12 cellular contexts compared by ENCODE assay signal in the genomic region with DNA sequence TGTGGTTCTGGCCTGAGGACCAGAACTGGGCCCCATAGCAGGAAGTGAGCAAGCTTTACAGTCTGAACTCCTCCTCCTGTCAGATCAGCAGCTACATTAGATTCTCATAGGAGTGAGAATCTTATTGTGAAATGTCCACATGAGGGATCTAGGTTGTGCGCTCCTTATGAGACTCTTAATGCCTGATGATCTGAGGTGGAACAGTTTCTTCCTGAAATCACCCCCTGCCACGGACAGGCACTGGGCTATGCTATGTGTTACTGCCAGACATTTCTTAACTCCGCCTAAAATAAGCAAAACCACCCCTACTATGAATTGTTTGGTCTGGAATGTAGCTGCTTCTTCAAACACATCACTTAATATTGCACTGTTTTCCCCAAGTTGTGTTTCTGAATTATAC. TPM values are rescaled to one million over a fixed set of nuclear protein-coding genes. Genes with fewer than 3 reads are reported as not detected.
DNase-seq lines count a peak whose midpoint lies in the region; ATAC-seq and TF ChIP-seq lines count a peak whose summit lies in the region.
"Had no signal": no experiment of that assay in that cellular context is flagged by ENCODE, and none has a peak within 500 bp of the region (broad histone marks: within the 10 kb centered on the region; RNA-seq: fewer than 3 reads in every experiment).

No MANE protein-coding gene starts in this region.

- 0 out of 2 replicates have a peak overlapping the region, but pooled peaks have one; percentile 99 for H3K4me2 ChIP-seq in OCI-LY7 (ENCODE audit: low read length)

- H3K9me2 ChIP-seq in OCI-LY7 (ENCODE audit: insufficient read depth, low read length): no peaks in the 10 kb centered on the region

- no peaks in the 10 kb centered on the region for H3K27me3 Mint-ChIP-seq in activated CD4-positive, alpha-beta T cell treated with anti-CD3 and anti-CD28 coated beads for 36 hours
- H3K27me3 Mint-ChIP-seq in stimulated activated naive B cell treated with anti-CD40 and anti-IgM and Interleukin-4, amounts not matched to agents 10 μg/mL and 1 μg/mL and 100 μg/mL, for 72 hours: no peaks in the 10 kb centered on the region

- CTCF ChIA-PET in activated CD4-positive, alpha-beta T cell treated with anti-CD3 and anti-CD28 coated beads for 36 hours (lab: Charles Lee): interaction anchor here (0.6 to 0.8 kb wide), 2 partner anchors 29 to 96 kb away, joined by 3 read pairs; no protein-coding TSS in a partner anchor
- CTCF ChIA-PET in OCI-LY7 (lab: Charles Lee; ENCODE audit: unreplicated experiment): no interaction called here

- H3K36me3 ChIP-seq in OCI-LY7 (ENCODE audit: insufficient read depth, low read length): peaks cover 58% of the 10 kb centered on the region

- H3K4me3 ChIP-seq in OCI-LY7 (ENCODE audit: low read depth, low read length, poor library complexity, severe bottlenecking): no peak overlapping the region

- peak overlapping the region; percentile 76 for H3K27ac Mint-ChIP-seq in activated CD4-positive, alpha-beta T cell treated with anti-CD3 and anti-CD28 coated beads for 36 hours
- peak overlapping the region; percentile 14 for H3K27ac Mint-ChIP-seq in stimulated activated naive B cell treated with anti-CD40 and anti-IgM and Interleukin-4, amounts not matched to agents 10 μg/mL and 1 μg/mL and 100 μg/mL, for 72 hours

- H3K79me2 ChIP-seq in OCI-LY7 (ENCODE audit: insufficient read depth, low read depth, low read length): peaks cover 85% of the 10 kb centered on the region

- no peak overlapping the region for H2AFZ ChIP-seq in OCI-LY7 (ENCODE audit: low read length)
- H2AFZ ChIP-seq: parathyroid adenoma had no signal

- POLR2A ChIA-PET in activated CD4-positive, alpha-beta T cell treated with anti-CD3 and anti-CD28 coated beads for 36 hours (lab: Charles Lee): interaction anchor here (0.6 kb wide), 1 partner anchor 751 kb away, joined by 3 read pairs; no protein-coding TSS in a partner anchor
- POLR2A ChIA-PET in OCI-LY7 (lab: Charles Lee): interaction anchor here (0.6 to 1.0 kb wide), 2 partner anchors 16 to 173 kb away, joined by 3 to 5 read pairs; no protein-coding TSS in a partner anchor

- H3K4me3 Mint-ChIP-seq in activated CD4-positive, alpha-beta T cell treated with anti-CD3 and anti-CD28 coated beads for 36 hours: no peak overlapping the region
- H3K4me3 Mint-ChIP-seq in stimulated activated naive B cell treated with anti-CD40 and anti-IgM and Interleukin-4, amounts not matched to agents 10 μg/mL and 1 μg/mL and 100 μg/mL, for 72 hours: no peak overlapping the region

- no peak overlapping the region for H3K27ac ChIP-seq in OCI-LY7 (ENCODE audit: low read depth, low read length, poor library complexity, severe bottlenecking)
- H3K27ac ChIP-seq: parathyroid adenoma had no signal

- H3K9me3 Mint-ChIP-seq in activated CD4-positive, alpha-beta T cell treated with anti-CD3 and anti-CD28 coated beads for 36 hours (ENCODE audit: low read depth): no peaks in the 10 kb centered on the region
- H3K9me3 Mint-ChIP-seq in stimulated activated naive B cell treated with anti-CD40 and anti-IgM and Interleukin-4, amounts not matched to agents 10 μg/mL and 1 μg/mL and 100 μg/mL, for 72 hours: no peaks in the 10 kb centered on the region

- H4K20me1 ChIP-seq in OCI-LY7 (ENCODE audit: insufficient read depth, low read length): peaks cover 55% of the 10 kb centered on the region

- peaks cover 33% of the 10 kb centered on the region for H3K36me3 Mint-ChIP-seq in activated CD4-positive, alpha-beta T cell treated with anti-CD3 and anti-CD28 coated beads for 36 hours (ENCODE audit: low read depth)
- H3K36me3 Mint-ChIP-seq in stimulated activated naive B cell treated with anti-CD40 and anti-IgM and Interleukin-4, amounts not matched to agents 10 μg/mL and 1 μg/mL and 100 μg/mL, for 72 hours: peaks cover 16 to 18% of the 10 kb centered on the region in 2 donors

- no peaks in the 10 kb centered on the region for H3K9me3 ChIP-seq in OCI-LY7 (ENCODE audit: low read length)

- H3K4me1 ChIP-seq in OCI-LY7 (ENCODE audit: insufficient read depth, low read length, poor library complexity, severe bottlenecking): peaks cover 26% of the 10 kb centered on the region
- H3K4me1 ChIP-seq: parathyroid adenoma had no signal

- ATAC-seq in activated CD4-positive, alpha-beta T cell treated with anti-CD3 and anti-CD28 coated beads for 36 hours: no peak
- ATAC-seq in stimulated activated naive B cell treated with anti-CD40 and anti-IgM and Interleukin-4, amounts not matched to agents 10 μg/mL and 1 μg/mL and 100 μg/mL, for 72 hours (replicated peaks): no peak
- ATAC-seq in HG03442 (IDR thresholded peaks at IDR 0.05; ENCODE audit: unreplicated experiment): no peak
- ATAC-seq: Panc1 had no signal

- DNase-seq in activated CD4-positive, alpha-beta T cell treated with anti-CD3 and anti-CD28 coated beads for 36 hours: no peak
- DNase-seq in activated CD4-positive, alpha-beta T cell treated with anti-CD3 and anti-CD28 coated beads for 48 hours: no peak
- DNase-seq in OCI-LY7 (ENCODE audit: low spot score) (no peak), fibroblast of peridontal ligament (ENCODE audit: extremely low read depth) (peak; percentile 33), HK-2 (ENCODE audit: unreplicated experiment) (no peak), DMS153 (lab: John Stamatoyannopoulos, UW) (no peak)
- no peak for DNase-seq in stimulated activated naive B cell treated with anti-CD40 and anti-IgM and Interleukin-4, amounts not matched to agents 10 μg/mL and 1 μg/mL and 100 μg/mL, for 72 hours
- DNase-seq: cerebellar nuclear complex, NCI-H1105 treated with DMSO at 0.1 percent for 48 hours had no signal

- intact Hi-C loops in activated CD4-positive, alpha-beta T cell treated with anti-CD3 and anti-CD28 coated beads for 36 hours (cut with DNase I, micrococcal nuclease): loop anchor here in 1 of 2 experiments (10.0 kb wide), 1 partner anchor 712 kb away; no protein-coding TSS in a partner anchor
- intact Hi-C loops in OCI-LY7 (cut with micrococcal nuclease; ENCODE audit: unreplicated experiment): no loop called here

- TF ChIP-seq CTCF in OCI-LY7 (conservative IDR thresholded peaks at IDR 0.05; ENCODE audit: low read length): no peak

- H3K4me1 Mint-ChIP-seq in activated CD4-positive, alpha-beta T cell treated with anti-CD3 and anti-CD28 coated beads for 36 hours: peaks cover 65% of the 10 kb centered on the region
- peaks cover 26 to 46% of the 10 kb centered on the region in 2 donors for H3K4me1 Mint-ChIP-seq in stimulated activated naive B cell treated with anti-CD40 and anti-IgM and Interleukin-4, amounts not matched to agents 10 μg/mL and 1 μg/mL and 100 μg/mL, for 72 hours

- BruUV-seq in OCI-LY7 (replicated peaks; lab: Mats Ljungman, UMichigan): no TSS peak

RNA-seq across cellular contexts. Expression of a gene that starts 4.6 kb away (rescaled TPM):
- 10 to 100 TPM; 28.4 to 31.6 TPM for total RNA-seq in activated CD4-positive, alpha-beta T cell treated with anti-CD3 and anti-CD28 coated beads for 36 hours
- total RNA-seq in OCI-LY7 (2014; rRNA removed; shearing (Covaris generic)): 21.6 and 23.4 TPM in 2 replicates
- 24.7 and 25.1 TPM in 2 replicates for total RNA-seq in OCI-LY7 (2022)

RNA-seq across cellular contexts. Expression of a gene that starts 30.5 kb away (rescaled TPM):
- 10 to 100 TPM; 14.5 to 14.9 TPM for total RNA-seq in activated CD4-positive, alpha-beta T cell treated with anti-CD3 and anti-CD28 coated beads for 36 hours
- total RNA-seq in OCI-LY7 (2014; rRNA removed; shearing (Covaris generic)): 10.1 and 11.7 TPM in 2 replicates
- 12.7 and 13.2 TPM in 2 replicates for total RNA-seq in OCI-LY7 (2022)
